ENCODE assay signal across 1 cellular context in genomic region chr4:98318521-98318920, GRCh38.
A peak's percentile ranks its signal among the peaks of the same experiment; 100 is the strongest.
TF ChIP-seq lines count a peak whose summit lies in the region.

No MANE protein-coding gene starts in this region.

TF ChIP-seq in HepG2, 621 proteins besides CTCF, POLR2A, EP300 and RAD21 (continued from another document and continues in another):
- TF ChIP-seq, protein P1, sequence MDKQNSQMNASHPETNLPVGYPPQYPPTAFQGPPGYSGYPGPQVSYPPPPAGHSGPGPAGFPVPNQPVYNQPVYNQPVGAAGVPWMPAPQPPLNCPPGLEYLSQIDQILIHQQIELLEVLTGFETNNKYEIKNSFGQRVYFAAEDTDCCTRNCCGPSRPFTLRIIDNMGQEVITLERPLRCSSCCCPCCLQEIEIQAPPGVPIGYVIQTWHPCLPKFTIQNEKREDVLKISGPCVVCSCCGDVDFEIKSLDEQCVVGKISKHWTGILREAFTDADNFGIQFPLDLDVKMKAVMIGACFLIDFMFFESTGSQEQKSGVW (CRISPR knock-in tag; IDR thresholded peaks at IDR 0.05; ENCODE audit: borderline replicate concordance): no peak
- TF ChIP-seq SALL2 (CRISPR knock-in tag; IDR thresholded peaks at IDR 0.05) (no peak), BCL6 (CRISPR knock-in tag; IDR thresholded peaks at IDR 0.05) (peak; percentile 45; the same call in 1 of the 2 replicates), FOXA3 (CRISPR knock-in tag; IDR thresholded peaks at IDR 0.05) (peak; percentile 55; the same call in 1 of the 2 replicates), MED1 (CRISPR knock-in tag; IDR thresholded peaks at IDR 0.05) (no peak), ZNF780A (CRISPR knock-in tag; IDR thresholded peaks at IDR 0.05) (no peak), ZNF138 (CRISPR knock-in tag; IDR thresholded peaks at IDR 0.05; ENCODE audit: low read depth) (no peak), THAP9 (CRISPR knock-in tag; IDR thresholded peaks at IDR 0.05; ENCODE audit: borderline replicate concordance) (no peak), AKNA (CRISPR knock-in tag; IDR thresholded peaks at IDR 0.05; ENCODE audit: borderline replicate concordance) (no peak), RBFOX2 (IDR thresholded peaks at IDR 0.05; ENCODE audit: low read depth, low read length) (no peak), ZNF335 (CRISPR knock-in tag; IDR thresholded peaks at IDR 0.05) (no peak), SP140L (CRISPR knock-in tag; IDR thresholded peaks at IDR 0.05; ENCODE audit: borderline replicate concordance) (no peak), SCMH1 (CRISPR knock-in tag; IDR thresholded peaks at IDR 0.05; ENCODE audit: borderline replicate concordance) (no peak), ZNF296 (CRISPR knock-in tag; conservative IDR thresholded peaks at IDR 0.05) (no peak), ZNF839 (CRISPR knock-in tag; IDR thresholded peaks at IDR 0.05; ENCODE audit: borderline replicate concordance) (no peak), NFKB2 (CRISPR knock-in tag; IDR thresholded peaks at IDR 0.05; ENCODE audit: borderline replicate concordance) (no peak), ARID3A (IDR thresholded peaks at IDR 0.05; ENCODE audit: low read depth, low read length) (no peak), ERF (CRISPR knock-in tag; IDR thresholded peaks at IDR 0.05) (no peak), CENPT (CRISPR knock-in tag; IDR thresholded peaks at IDR 0.05; ENCODE audit: low read depth) (no peak), FOXK1 (CRISPR knock-in tag; IDR thresholded peaks at IDR 0.05; ENCODE audit: borderline replicate concordance, low read depth) (no peak), ZNF329 (CRISPR knock-in tag; IDR thresholded peaks at IDR 0.05; ENCODE audit: low read depth) (no peak), TCF7 (IDR thresholded peaks at IDR 0.05; ENCODE audit: low read depth) (no peak), TP53 (CRISPR knock-in tag; conservative IDR thresholded peaks at IDR 0.05) (no peak), NR2F6 (IDR thresholded peaks at IDR 0.05) (0 out of 2 replicates have a peak, but pooled peaks have one; percentile 23), NR2F6 (CRISPR knock-in tag; IDR thresholded peaks at IDR 0.05) (no peak), CCAR2 (optimal IDR thresholded peaks at IDR 0.05; ENCODE audit: low read depth, low read length) (no peak), RBM22 (optimal IDR thresholded peaks at IDR 0.05; ENCODE audit: low read length) (no peak), ZNF703 (CRISPR knock-in tag; IDR thresholded peaks at IDR 0.05; ENCODE audit: borderline replicate concordance) (no peak), NFE2L2 (IDR thresholded peaks at IDR 0.05; ENCODE audit: low read length) (no peak), ZNF709 (CRISPR knock-in tag; IDR thresholded peaks at IDR 0.05) (no peak), MXD3 (CRISPR knock-in tag; IDR thresholded peaks at IDR 0.05) (no peak), ZNF615 (CRISPR knock-in tag; IDR thresholded peaks at IDR 0.05; ENCODE audit: borderline replicate concordance) (no peak), GPN1 (CRISPR knock-in tag; IDR thresholded peaks at IDR 0.05; ENCODE audit: borderline replicate concordance) (no peak), CENPX (CRISPR knock-in tag; IDR thresholded peaks at IDR 0.05) (no peak), NAIF1 (CRISPR knock-in tag; IDR thresholded peaks at IDR 0.05; ENCODE audit: borderline replicate concordance) (no peak), ZFX (CRISPR knock-in tag; IDR thresholded peaks at IDR 0.05; ENCODE audit: low read depth) (no peak), SOX6 (IDR thresholded peaks at IDR 0.05) (no peak), SOX6 (CRISPR knock-in tag; IDR thresholded peaks at IDR 0.05) (peak; percentile 66), FOXJ3 (CRISPR knock-in tag; IDR thresholded peaks at IDR 0.05; ENCODE audit: borderline replicate concordance) (peak; percentile 18; the same call in 1 of the 2 replicates), SRF (IDR thresholded peaks at IDR 0.05; ENCODE audit: low read depth, low read length) (no peak), JDP2 (CRISPR knock-in tag; IDR thresholded peaks at IDR 0.05; ENCODE audit: borderline replicate concordance) (no peak), U2AF1 (optimal IDR thresholded peaks at IDR 0.05; ENCODE audit: low read depth, low read length) (no peak), NCOR1 (IDR thresholded peaks at IDR 0.05; ENCODE audit: borderline replicate concordance, low read length) (no peak), ZNF720 (CRISPR knock-in tag; IDR thresholded peaks at IDR 0.05) (no peak), ZNF652 (CRISPR knock-in tag; IDR thresholded peaks at IDR 0.05; ENCODE audit: borderline replicate concordance, low read depth) (no peak), ZFP41 (CRISPR knock-in tag; IDR thresholded peaks at IDR 0.05; ENCODE audit: borderline replicate concordance) (no peak), ZNF263 (CRISPR knock-in tag; IDR thresholded peaks at IDR 0.05) (no peak), GATAD2A (CRISPR knock-in tag; IDR thresholded peaks at IDR 0.05) (0 out of 2 replicates have a peak, but pooled peaks have one; percentile 19)
- TF ChIP-seq, protein P2, sequence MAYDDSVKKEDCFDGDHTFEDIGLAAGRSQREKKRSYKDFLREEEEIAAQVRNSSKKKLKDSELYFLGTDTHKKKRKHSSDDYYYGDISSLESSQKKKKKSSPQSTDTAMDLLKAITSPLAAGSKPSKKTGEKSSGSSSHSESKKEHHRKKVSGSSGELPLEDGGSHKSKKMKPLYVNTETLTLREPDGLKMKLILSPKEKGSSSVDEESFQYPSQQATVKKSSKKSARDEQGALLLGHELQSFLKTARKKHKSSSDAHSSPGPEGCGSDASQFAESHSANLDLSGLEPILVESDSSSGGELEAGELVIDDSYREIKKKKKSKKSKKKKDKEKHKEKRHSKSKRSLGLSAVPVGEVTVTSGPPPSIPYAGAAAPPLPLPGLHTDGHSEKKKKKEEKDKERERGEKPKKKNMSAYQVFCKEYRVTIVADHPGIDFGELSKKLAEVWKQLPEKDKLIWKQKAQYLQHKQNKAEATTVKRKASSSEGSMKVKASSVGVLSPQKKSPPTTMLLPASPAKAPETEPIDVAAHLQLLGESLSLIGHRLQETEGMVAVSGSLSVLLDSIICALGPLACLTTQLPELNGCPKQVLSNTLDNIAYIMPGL (CRISPR knock-in tag; IDR thresholded peaks at IDR 0.05; ENCODE audit: borderline replicate concordance in 1 of 2, low read depth in 1 of 2): no peak
- TF ChIP-seq, protein P3, sequence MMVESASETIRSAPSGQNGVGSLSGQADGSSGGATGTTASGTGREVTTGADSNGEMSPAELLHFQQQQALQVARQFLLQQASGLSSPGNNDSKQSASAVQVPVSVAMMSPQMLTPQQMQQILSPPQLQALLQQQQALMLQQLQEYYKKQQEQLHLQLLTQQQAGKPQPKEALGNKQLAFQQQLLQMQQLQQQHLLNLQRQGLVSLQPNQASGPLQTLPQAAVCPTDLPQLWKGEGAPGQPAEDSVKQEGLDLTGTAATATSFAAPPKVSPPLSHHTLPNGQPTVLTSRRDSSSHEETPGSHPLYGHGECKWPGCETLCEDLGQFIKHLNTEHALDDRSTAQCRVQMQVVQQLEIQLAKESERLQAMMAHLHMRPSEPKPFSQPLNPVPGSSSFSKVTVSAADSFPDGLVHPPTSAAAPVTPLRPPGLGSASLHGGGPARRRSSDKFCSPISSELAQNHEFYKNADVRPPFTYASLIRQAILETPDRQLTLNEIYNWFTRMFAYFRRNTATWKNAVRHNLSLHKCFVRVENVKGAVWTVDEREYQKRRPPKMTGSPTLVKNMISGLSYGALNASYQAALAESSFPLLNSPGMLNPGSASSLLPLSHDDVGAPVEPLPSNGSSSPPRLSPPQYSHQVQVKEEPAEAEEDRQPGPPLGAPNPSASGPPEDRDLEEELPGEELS (CRISPR knock-in tag; IDR thresholded peaks at IDR 0.05): peak; percentile 37; the same call in 1 of the 2 replicates
- TF ChIP-seq, protein P4, sequence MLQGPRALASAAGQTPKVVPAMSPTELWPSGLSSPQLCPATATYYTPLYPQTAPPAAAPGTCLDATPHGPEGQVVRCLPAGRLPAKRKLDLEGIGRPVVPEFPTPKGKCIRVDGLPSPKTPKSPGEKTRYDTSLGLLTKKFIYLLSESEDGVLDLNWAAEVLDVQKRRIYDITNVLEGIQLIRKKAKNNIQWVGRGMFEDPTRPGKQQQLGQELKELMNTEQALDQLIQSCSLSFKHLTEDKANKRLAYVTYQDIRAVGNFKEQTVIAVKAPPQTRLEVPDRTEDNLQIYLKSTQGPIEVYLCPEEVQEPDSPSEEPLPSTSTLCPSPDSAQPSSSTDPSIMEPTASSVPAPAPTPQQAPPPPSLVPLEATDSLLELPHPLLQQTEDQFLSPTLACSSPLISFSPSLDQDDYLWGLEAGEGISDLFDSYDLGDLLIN (CRISPR knock-in tag; IDR thresholded peaks at IDR 0.05; ENCODE audit: borderline replicate concordance): no peak
